10 cellular contexts compared by ENCODE assay signal in genomic region chr22:20964090-20964798, GRCh38. TPM values are rescaled to one million over a fixed set of nuclear protein-coding genes. Genes with fewer than 3 reads are reported as not detected.
A peak's percentile ranks its signal among the peaks of the same experiment; 100 is the strongest.
DNase-seq lines count a peak whose midpoint lies in the region; ATAC-seq, FAIRE-seq and TF ChIP-seq lines count a peak whose summit lies in the region.
"Had no signal": no experiment of that assay in that cellular context is flagged by ENCODE, and none has a peak within 500 bp of the region (broad histone marks: within the 10 kb centered on the region; RNA-seq: fewer than 3 reads in every experiment).

No MANE protein-coding gene starts in this region.

- intact Hi-C loops in ascending aorta (cut with DNase I), result loop anchor here (10.0 kb wide), 1 partner anchor 111 kb away; no protein-coding TSS in a partner anchor

- H3K27ac ChIP-seq in ascending aorta (no peak overlapping the region), keratinocyte (ENCODE audit: control insufficient read depth, insufficient read depth, low read length) (no peak overlapping the region)
- H3K27ac ChIP-seq: epithelial cell of prostate, KMS-11 had no signal

- H3K9ac ChIP-seq in keratinocyte (ENCODE audit: control insufficient read depth, extremely low read depth, insufficient read depth, low read length), result no peak overlapping the region
- H3K9ac ChIP-seq: KMS-11 had no signal

- no peaks in the 10 kb centered on the region for H3K36me3 ChIP-seq in ascending aorta
- no peaks in the 10 kb centered on the region for H3K36me3 ChIP-seq in keratinocyte (ENCODE audit: control insufficient read depth in 2 of 2, extremely low read depth in 1 of 2, insufficient read depth in 2 of 2, low read length in 2 of 2)

- H3K27me3 ChIP-seq in ascending aorta (peaks cover 12% of the 10 kb centered on the region), keratinocyte (ENCODE audit: control insufficient read depth, extremely low read depth, insufficient read depth, low read length) (peaks cover 11% of the 10 kb centered on the region)

- H3K4me3 ChIP-seq in ascending aorta (peak overlapping the region; percentile 28 to 61), keratinocyte (ENCODE audit: control insufficient read depth in 2 of 3, extremely low read depth in 1 of 3, insufficient read depth in 2 of 3, low read depth in 1 of 3, low read length in 3 of 3) (peak overlapping the region in 1 of 3 experiments; percentile 48)

- H3K4me3 Mint-ChIP-seq in activated CD4-positive, alpha-beta T cell treated with anti-CD3 and anti-CD28 coated beads, Interleukin-2, amount 10 ng/mL, durations not matched to agents 7 days and 5 days, result peak overlapping the region; percentile 51
- H3K4me3 Mint-ChIP-seq in stimulated activated naive CD8-positive, alpha-beta T cell treated with anti-CD3 and anti-CD28 coated beads, Interleukin-15, Interleukin-2, amounts not matched to agents 100 ng/mL and 50 ng/mL, for 24 hours, result peak overlapping the region; percentile 66

- no peaks in the 10 kb centered on the region for H3K79me2 ChIP-seq in keratinocyte (ENCODE audit: control insufficient read depth, insufficient read depth, low read length)

- TF ChIP-seq CTCF in ascending aorta (IDR thresholded peaks at IDR 0.05) (no peak), keratinocyte (optimal IDR thresholded peaks at IDR 0.05 in 1 of 3, IDR thresholded peaks at IDR 0.05 in 1 of 3, conservative IDR thresholded peaks at IDR 0.05 in 1 of 3; ENCODE audit: extremely low read depth in 1 of 3, insufficient read depth in 2 of 3, low read length in 3 of 3) (no peak)

- H3K4me1 Mint-ChIP-seq in activated CD4-positive, alpha-beta T cell treated with anti-CD3 and anti-CD28 coated beads, Interleukin-2, amount 10 ng/mL, durations not matched to agents 7 days and 5 days, result peaks cover 10% of the 10 kb centered on the region
- peaks cover 16% of the 10 kb centered on the region for H3K4me1 Mint-ChIP-seq in stimulated activated naive CD8-positive, alpha-beta T cell treated with anti-CD3 and anti-CD28 coated beads, Interleukin-15, Interleukin-2, amounts not matched to agents 100 ng/mL and 50 ng/mL, for 24 hours (ENCODE audit: low read depth)

- peak overlapping the region; percentile 75 for H3K4me2 ChIP-seq in keratinocyte (ENCODE audit: control insufficient read depth, extremely low read depth, insufficient read depth, low read depth, low read length)
- H3K4me2 ChIP-seq: KMS-11 had no signal

- H3K9me1 ChIP-seq in keratinocyte (ENCODE audit: control insufficient read depth, extremely low read depth, insufficient read depth, low read length), result no peaks in the 10 kb centered on the region

- no peaks in the 10 kb centered on the region for H3K36me3 Mint-ChIP-seq in activated CD4-positive, alpha-beta T cell treated with anti-CD3 and anti-CD28 coated beads, Interleukin-2, amount 10 ng/mL, durations not matched to agents 7 days and 5 days (ENCODE audit: low read depth)
- no peaks in the 10 kb centered on the region for H3K36me3 Mint-ChIP-seq in stimulated activated naive CD8-positive, alpha-beta T cell treated with anti-CD3 and anti-CD28 coated beads, Interleukin-15, Interleukin-2, amounts not matched to agents 100 ng/mL and 50 ng/mL, for 24 hours (ENCODE audit: low read depth)

- H3K27me3 Mint-ChIP-seq in activated CD4-positive, alpha-beta T cell treated with anti-CD3 and anti-CD28 coated beads, Interleukin-2, amount 10 ng/mL, durations not matched to agents 7 days and 5 days, result peaks cover 30% of the 10 kb centered on the region
- peaks cover 14% of the 10 kb centered on the region for H3K27me3 Mint-ChIP-seq in stimulated activated naive CD8-positive, alpha-beta T cell treated with anti-CD3 and anti-CD28 coated beads, Interleukin-15, Interleukin-2, amounts not matched to agents 100 ng/mL and 50 ng/mL, for 24 hours

- no peaks in the 10 kb centered on the region for H3K9me3 ChIP-seq in ascending aorta
- no peaks in the 10 kb centered on the region for H3K9me3 ChIP-seq in keratinocyte (ENCODE audit: control insufficient read depth, low read depth, low read length)

- no peaks in the 10 kb centered on the region for H4K20me1 ChIP-seq in keratinocyte (ENCODE audit: control insufficient read depth, extremely low read depth, insufficient read depth, low read length)

- no peak for DNase-seq in activated CD4-positive, alpha-beta T cell treated with anti-CD3 and anti-CD28 coated beads, Interleukin-2, amount 10 ng/mL, durations not matched to agents 7 days and 5 days
- no peak for DNase-seq in activated CD4-positive, alpha-beta T cell treated with anti-CD3 and anti-CD28 coated beads, Interleukin-2, amount 50 U/mL, for 1 hour
- no peak for DNase-seq in ascending aorta (ENCODE audit: low spot score in 2 of 2)
- DNase-seq in keratinocyte (ENCODE audit: low read depth, low spot score), result no peak
- no peak for DNase-seq in GM19240 (ENCODE audit: insufficient read length, low spot score)

- CTCF ChIA-PET in activated CD4-positive, alpha-beta T cell treated with anti-CD3 and anti-CD28 coated beads, Interleukin-2, amount 10 ng/mL, durations not matched to agents 7 days and 5 days (lab: Charles Lee), result interaction anchor here (2.4 kb wide), 1 partner anchor 9 kb away, joined by 6 read pairs; no protein-coding TSS in a partner anchor

- peak overlapping the region; percentile 25 for H3K27ac Mint-ChIP-seq in activated CD4-positive, alpha-beta T cell treated with anti-CD3 and anti-CD28 coated beads, Interleukin-2, amount 10 ng/mL, durations not matched to agents 7 days and 5 days
- no peak overlapping the region for H3K27ac Mint-ChIP-seq in stimulated activated naive CD8-positive, alpha-beta T cell treated with anti-CD3 and anti-CD28 coated beads, Interleukin-15, Interleukin-2, amounts not matched to agents 100 ng/mL and 50 ng/mL, for 24 hours

- ATAC-seq in HG03432 (IDR thresholded peaks at IDR 0.05; ENCODE audit: unreplicated experiment) (no peak), HG02884 (IDR thresholded peaks at IDR 0.05; ENCODE audit: unreplicated experiment) (no peak)

- dilution Hi-C loops in keratinocyte (cut with MboI; ENCODE audit: extremely low pct_ligation_motif_present, low sequenced_read_pairs), result no loop called here

- H3K4me1 ChIP-seq in ascending aorta (peaks cover 0 to 3% of the 10 kb centered on the region in 2 donors), keratinocyte (ENCODE audit: control insufficient read depth, extremely low read depth, insufficient read depth, low read length) (peaks cover 17% of the 10 kb centered on the region)

- H2AFZ ChIP-seq in keratinocyte (ENCODE audit: control insufficient read depth, low read length), result no peak overlapping the region

- POLR2A ChIA-PET in activated CD4-positive, alpha-beta T cell treated with anti-CD3 and anti-CD28 coated beads, Interleukin-2, amount 10 ng/mL, durations not matched to agents 7 days and 5 days (lab: Charles Lee), result no interaction called here

- FAIRE-seq in keratinocyte (lab: Jason Lieb, UNC), result no peak

- no peaks in the 10 kb centered on the region for H3K9me3 Mint-ChIP-seq in activated CD4-positive, alpha-beta T cell treated with anti-CD3 and anti-CD28 coated beads, Interleukin-2, amount 10 ng/mL, durations not matched to agents 7 days and 5 days
- no peaks in the 10 kb centered on the region for H3K9me3 Mint-ChIP-seq in stimulated activated naive CD8-positive, alpha-beta T cell treated with anti-CD3 and anti-CD28 coated beads, Interleukin-15, Interleukin-2, amounts not matched to agents 100 ng/mL and 50 ng/mL, for 24 hours

RNA-seq across cellular contexts. Expression of gene AIFM3, which starts 2.8 kb away (rescaled TPM):
- under 1 TPM in 1 of 2 experiments, not detected in 1; 0.25 TPM for total RNA-seq in activated CD4-positive, alpha-beta T cell treated with anti-CD3 and anti-CD28 coated beads, Interleukin-2, amount 10 ng/mL, durations not matched to agents 7 days and 5 days
- total RNA-seq in ascending aorta, result not detected
- 0.56 to 1.1 TPM (median 0.59 TPM) in 3 replicates for polyA plus RNA-seq in keratinocyte
- polyA plus RNA-seq in keratinocyte (2011; ENCODE audit: low read depth), result 0.36 TPM
- 0.39 and 1.1 TPM in 2 replicates for polyA plus RNA-seq in keratinocyte (2011; cell fraction: cytosol; rRNA removed)
- 3.4 and 5.3 TPM in 2 replicates for polyA plus RNA-seq in keratinocyte (2011; cell fraction: nucleus; rRNA removed)
- polyA plus RNA-seq in keratinocyte (2012; ENCODE audit: low replicate concordance), result 0.62 and 0.69 TPM in 2 replicates
- polyA minus RNA-seq in keratinocyte, result 0.29 to 0.30 TPM in 2 of 3 replicates, not detected in the other
- 1.7 TPM for polyA minus RNA-seq in keratinocyte (2011; cell fraction: cytosol; rRNA and poly(A)+ RNA removed)
- 1.2 and 1.4 TPM in 2 replicates for polyA minus RNA-seq in keratinocyte (2011; cell fraction: nucleus; rRNA and poly(A)+ RNA removed)

RNA-seq across cellular contexts. Expression of gene LZTR1, which starts 17.9 kb away (rescaled TPM):
- total RNA-seq in activated CD4-positive, alpha-beta T cell treated with anti-CD3 and anti-CD28 coated beads, Interleukin-2, amount 10 ng/mL, durations not matched to agents 7 days and 5 days, result 10 to 100 TPM; 62.0 to 66.4 TPM
- total RNA-seq in ascending aorta, result 72.8 TPM
- 36.3 to 41.6 TPM (median 37.0 TPM) in 3 replicates for polyA plus RNA-seq in keratinocyte
- 62.8 TPM for polyA plus RNA-seq in keratinocyte (2011; ENCODE audit: low read depth)
- 16.8 and 24.3 TPM in 2 replicates for polyA plus RNA-seq in keratinocyte (2011; cell fraction: cytosol; rRNA removed)
- polyA plus RNA-seq in keratinocyte (2011; cell fraction: nucleus; rRNA removed), result 197 and 198 TPM in 2 replicates
- polyA plus RNA-seq in keratinocyte (2012; ENCODE audit: low replicate concordance), result 21.9 and 28.0 TPM in 2 replicates
- 41.7 to 114 TPM (median 62.4 TPM) in 3 replicates for polyA minus RNA-seq in keratinocyte
- polyA minus RNA-seq in keratinocyte (2011; cell fraction: cytosol; rRNA and poly(A)+ RNA removed), result 21.5 TPM
- 54.1 and 60.0 TPM in 2 replicates for polyA minus RNA-seq in keratinocyte (2011; cell fraction: nucleus; rRNA and poly(A)+ RNA removed)

RNA-seq across cellular contexts. Expression of gene THAP7, which starts 37.7 kb away (rescaled TPM):
- total RNA-seq in activated CD4-positive, alpha-beta T cell treated with anti-CD3 and anti-CD28 coated beads, Interleukin-2, amount 10 ng/mL, durations not matched to agents 7 days and 5 days, result 10 to 100 TPM; 29.1 to 29.8 TPM
- 37.9 TPM for total RNA-seq in ascending aorta
- polyA plus RNA-seq in keratinocyte, result 10.4 to 14.8 TPM (median 14.2 TPM) in 3 replicates
- polyA plus RNA-seq in keratinocyte (2011; ENCODE audit: low read depth), result 11.7 TPM
- 5.6 and 10.7 TPM in 2 replicates for polyA plus RNA-seq in keratinocyte (2011; cell fraction: cytosol; rRNA removed)
- 11.0 and 12.6 TPM in 2 replicates for polyA plus RNA-seq in keratinocyte (2011; cell fraction: nucleus; rRNA removed)
- 7.7 and 14.4 TPM in 2 replicates for polyA plus RNA-seq in keratinocyte (2012; ENCODE audit: low replicate concordance)
- polyA minus RNA-seq in keratinocyte, result 4.3 to 6.5 TPM (median 6.4 TPM) in 3 replicates
- polyA minus RNA-seq in keratinocyte (2011; cell fraction: cytosol; rRNA and poly(A)+ RNA removed), result 6.7 TPM
- 3.2 and 4.9 TPM in 2 replicates for polyA minus RNA-seq in keratinocyte (2011; cell fraction: nucleus; rRNA and poly(A)+ RNA removed)

RNA-seq across cellular contexts. Expression of gene CRKL, which starts 47.0 kb away (rescaled TPM):
- 10 to 100 TPM; 82.2 to 87.2 TPM for total RNA-seq in activated CD4-positive, alpha-beta T cell treated with anti-CD3 and anti-CD28 coated beads, Interleukin-2, amount 10 ng/mL, durations not matched to agents 7 days and 5 days
- 21.2 TPM for total RNA-seq in ascending aorta
- 25.0 to 33.4 TPM (median 32.1 TPM) in 3 replicates for polyA plus RNA-seq in keratinocyte
- polyA plus RNA-seq in keratinocyte (2011; ENCODE audit: low read depth), result 20.1 TPM
- polyA plus RNA-seq in keratinocyte (2011; cell fraction: cytosol; rRNA removed), result 25.7 and 32.5 TPM in 2 replicates
- polyA plus RNA-seq in keratinocyte (2011; cell fraction: nucleus; rRNA removed), result 45.7 and 47.1 TPM in 2 replicates
- 38.4 and 43.5 TPM in 2 replicates for polyA plus RNA-seq in keratinocyte (2012; ENCODE audit: low replicate concordance)
- polyA minus RNA-seq in keratinocyte, result 38.7 to 48.3 TPM (median 46.5 TPM) in 3 replicates
- polyA minus RNA-seq in keratinocyte (2011; cell fraction: cytosol; rRNA and poly(A)+ RNA removed), result 36.8 TPM
- polyA minus RNA-seq in keratinocyte (2011; cell fraction: nucleus; rRNA and poly(A)+ RNA removed), result 26.8 and 44.1 TPM in 2 replicates

RNA-seq across cellular contexts. Expression of gene P2RX6, which starts 50.7 kb away (rescaled TPM):
- under 1 TPM; 0.27 TPM for total RNA-seq in activated CD4-positive, alpha-beta T cell treated with anti-CD3 and anti-CD28 coated beads, Interleukin-2, amount 10 ng/mL, durations not matched to agents 7 days and 5 days
- not detected for total RNA-seq in ascending aorta
- polyA plus RNA-seq in keratinocyte, result 0.65 to 1.0 TPM (median 0.87 TPM) in 3 replicates
- polyA plus RNA-seq in keratinocyte (2011; ENCODE audit: low read depth), result not detected
- 0.26 and 0.45 TPM in 2 replicates for polyA plus RNA-seq in keratinocyte (2011; cell fraction: cytosol; rRNA removed)
- 3.3 and 4.8 TPM in 2 replicates for polyA plus RNA-seq in keratinocyte (2011; cell fraction: nucleus; rRNA removed)
- 0.72 and 1.2 TPM in 2 replicates for polyA plus RNA-seq in keratinocyte (2012; ENCODE audit: low replicate concordance)
- polyA minus RNA-seq in keratinocyte, result 0.53 to 1.3 TPM (median 0.69 TPM) in 3 replicates
- polyA minus RNA-seq in keratinocyte (2011; cell fraction: cytosol; rRNA and poly(A)+ RNA removed), result not detected
- 0.54 and 1.1 TPM in 2 replicates for polyA minus RNA-seq in keratinocyte (2011; cell fraction: nucleus; rRNA and poly(A)+ RNA removed)
